12 cellular contexts compared by ENCODE assay signal in the genomic region with DNA sequence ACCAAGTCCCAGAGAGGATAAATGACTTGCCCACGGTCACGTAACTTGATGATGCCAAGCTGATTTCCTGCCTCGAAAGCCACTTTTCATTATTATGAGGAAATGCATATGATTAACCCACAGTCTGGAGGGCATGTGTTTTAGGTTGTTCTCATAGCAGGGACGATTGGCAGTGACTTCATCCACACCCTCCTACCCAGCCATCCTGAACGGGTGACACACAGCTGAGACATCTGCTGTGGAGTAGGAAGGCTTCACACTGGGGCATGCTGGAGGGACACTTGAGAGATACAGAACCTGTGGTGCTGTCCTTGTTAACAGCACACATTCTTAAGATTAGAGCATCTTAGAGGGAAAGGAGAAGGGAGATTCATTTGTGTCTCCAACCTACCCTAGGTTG.
DNase-seq lines count a peak whose midpoint lies in the region; ATAC-seq, FAIRE-seq and TF ChIP-seq lines count a peak whose summit lies in the region.
"Had no signal": no experiment of that assay in that cellular context is flagged by ENCODE, and none has a peak within 500 bp of the region (broad histone marks: within the 10 kb centered on the region; RNA-seq: fewer than 3 reads in every experiment).

No MANE protein-coding gene starts in this region.

- POLR2A ChIA-PET in activated naive CD8-positive, alpha-beta T cell treated with anti-CD3 and anti-CD28 coated beads, Interleukin-2, amount 10 ng/mL, durations not matched to agents 7 days and 5 days (lab: Charles Lee), result no interaction called here

- no peaks in the 10 kb centered on the region for H3K27me3 ChIP-seq in pancreas
- H3K27me3 ChIP-seq: dorsolateral prefrontal cortex had no signal

- ATAC-seq in activated naive CD8-positive, alpha-beta T cell treated with anti-CD3 and anti-CD28 coated beads, Interleukin-2, amount 10 ng/mL, durations not matched to agents 7 days and 5 days (ENCODE audit: low read depth), result peak; percentile 30
- peak; percentile 99 for ATAC-seq in stimulated activated effector memory CD8-positive, alpha-beta T cell treated with anti-CD3 and anti-CD28 coated beads, Interleukin-12 subunit alpha, Interleukin-12 subunit beta, amount 100 ng/mL, for 72 hours
- ATAC-seq in pancreas (no peak), HG02798 (IDR thresholded peaks at IDR 0.05; ENCODE audit: poor library complexity, unreplicated experiment) (no peak)

- no peaks in the 10 kb centered on the region for H3K9me3 Mint-ChIP-seq in activated naive CD8-positive, alpha-beta T cell treated with anti-CD3 and anti-CD28 coated beads, Interleukin-2, amount 10 ng/mL, durations not matched to agents 7 days and 5 days
- H3K9me3 Mint-ChIP-seq in activated naive CD8-positive, alpha-beta T cell treated with anti-CD3 and anti-CD28 coated beads for 36 hours, result peaks cover 1% of the 10 kb centered on the region
- H3K9me3 Mint-ChIP-seq in dendritic cell treated with granulocyte-macrophage colony-stimulating factor and Interleukin-4, amounts not matched to agents 40 ng/mL and 50 ng/mL, for 4 days, result no peaks in the 10 kb centered on the region
- H3K9me3 Mint-ChIP-seq in stimulated activated effector memory CD8-positive, alpha-beta T cell treated with anti-CD3 and anti-CD28 coated beads, Interleukin-12 subunit alpha, Interleukin-12 subunit beta, amount 100 ng/mL, for 72 hours, result no peaks in the 10 kb centered on the region
- H3K9me3 Mint-ChIP-seq: T-cell had no signal

- FAIRE-seq in pancreas (lab: Jason Lieb, UNC), result no peak

- 78% methylated on average over 5 of the region's 5 CpGs for WGBS in pancreas, 2 donors

- H3K27me3 Mint-ChIP-seq in activated naive CD8-positive, alpha-beta T cell treated with anti-CD3 and anti-CD28 coated beads, Interleukin-2, amount 10 ng/mL, durations not matched to agents 7 days and 5 days, result no peaks in the 10 kb centered on the region
- no peaks in the 10 kb centered on the region for H3K27me3 Mint-ChIP-seq in activated naive CD8-positive, alpha-beta T cell treated with anti-CD3 and anti-CD28 coated beads for 36 hours
- H3K27me3 Mint-ChIP-seq in dendritic cell treated with granulocyte-macrophage colony-stimulating factor and Interleukin-4, amounts not matched to agents 40 ng/mL and 50 ng/mL, for 4 days, result no peaks in the 10 kb centered on the region
- H3K27me3 Mint-ChIP-seq: T-cell had no signal

- H3K4me1 Mint-ChIP-seq in activated naive CD8-positive, alpha-beta T cell treated with anti-CD3 and anti-CD28 coated beads, Interleukin-2, amount 10 ng/mL, durations not matched to agents 7 days and 5 days, result peaks cover 15% of the 10 kb centered on the region
- peaks cover 9% of the 10 kb centered on the region for H3K4me1 Mint-ChIP-seq in activated naive CD8-positive, alpha-beta T cell treated with anti-CD3 and anti-CD28 coated beads for 36 hours
- peaks cover 18% of the 10 kb centered on the region for H3K4me1 Mint-ChIP-seq in dendritic cell treated with granulocyte-macrophage colony-stimulating factor and Interleukin-4, amounts not matched to agents 40 ng/mL and 50 ng/mL, for 4 days (ENCODE audit: low read depth)
- H3K4me1 Mint-ChIP-seq in stimulated activated effector memory CD8-positive, alpha-beta T cell treated with anti-CD3 and anti-CD28 coated beads, Interleukin-12 subunit alpha, Interleukin-12 subunit beta, amount 100 ng/mL, for 72 hours, result peaks cover 30% of the 10 kb centered on the region

- H3K4me1 ChIP-seq in pancreas, result no peaks in the 10 kb centered on the region

- no peak overlapping the region for H3K4me3 Mint-ChIP-seq in activated naive CD8-positive, alpha-beta T cell treated with anti-CD3 and anti-CD28 coated beads, Interleukin-2, amount 10 ng/mL, durations not matched to agents 7 days and 5 days
- H3K4me3 Mint-ChIP-seq in activated naive CD8-positive, alpha-beta T cell treated with anti-CD3 and anti-CD28 coated beads for 36 hours, result no peak overlapping the region
- H3K4me3 Mint-ChIP-seq in dendritic cell treated with granulocyte-macrophage colony-stimulating factor and Interleukin-4, amounts not matched to agents 40 ng/mL and 50 ng/mL, for 4 days, result no peak overlapping the region
- peak overlapping the region; percentile 15 for H3K4me3 Mint-ChIP-seq in stimulated activated effector memory CD8-positive, alpha-beta T cell treated with anti-CD3 and anti-CD28 coated beads, Interleukin-12 subunit alpha, Interleukin-12 subunit beta, amount 100 ng/mL, for 72 hours
- H3K4me3 Mint-ChIP-seq: CD8-positive, alpha-beta memory T cell; T-cell had no signal

- no peak for DNase-seq in activated naive CD8-positive, alpha-beta T cell treated with anti-CD3 and anti-CD28 coated beads, Interleukin-2, amount 10 ng/mL, durations not matched to agents 7 days and 5 days
- DNase-seq in activated naive CD8-positive, alpha-beta T cell treated with anti-CD3 and anti-CD28 coated beads for 36 hours, result no peak
- DNase-seq in NCI-H1694 (lab: John Stamatoyannopoulos, UW), result peak; percentile 51
- DNase-seq in stimulated activated effector memory CD8-positive, alpha-beta T cell treated with anti-CD3 and anti-CD28 coated beads, Interleukin-12 subunit alpha, Interleukin-12 subunit beta, amount 100 ng/mL, for 72 hours (ENCODE audit: low spot score in 2 of 2), result no peak
- DNase-seq in pancreas, result no peak
- no peak for DNase-seq in NCI-H345 treated with DMSO at 0.1 percent for 48 hours (lab: John Stamatoyannopoulos, UW; ENCODE audit: unreplicated experiment)
- DNase-seq: CD8-positive, alpha-beta memory T cell; NCI-H526 treated with DMSO at 0.1 percent for 48 hours had no signal

- no peak overlapping the region for H3K27ac Mint-ChIP-seq in activated naive CD8-positive, alpha-beta T cell treated with anti-CD3 and anti-CD28 coated beads, Interleukin-2, amount 10 ng/mL, durations not matched to agents 7 days and 5 days
- no peak overlapping the region for H3K27ac Mint-ChIP-seq in activated naive CD8-positive, alpha-beta T cell treated with anti-CD3 and anti-CD28 coated beads for 36 hours
- peak overlapping the region; percentile 59 for H3K27ac Mint-ChIP-seq in dendritic cell treated with granulocyte-macrophage colony-stimulating factor and Interleukin-4, amounts not matched to agents 40 ng/mL and 50 ng/mL, for 4 days
- H3K27ac Mint-ChIP-seq in stimulated activated effector memory CD8-positive, alpha-beta T cell treated with anti-CD3 and anti-CD28 coated beads, Interleukin-12 subunit alpha, Interleukin-12 subunit beta, amount 100 ng/mL, for 72 hours, result peak overlapping the region; percentile 70

- intact Hi-C loops in dendritic cell treated with granulocyte-macrophage colony-stimulating factor and Interleukin-4, amounts not matched to agents 40 ng/mL and 50 ng/mL, for 4 days (cut with micrococcal nuclease), result no loop called here
- intact Hi-C loops in pancreas (cut with DNase I), result no loop called here

- H3K27ac ChIP-seq in pancreas, result no peak overlapping the region

- no peaks in the 10 kb centered on the region for H3K36me3 Mint-ChIP-seq in activated naive CD8-positive, alpha-beta T cell treated with anti-CD3 and anti-CD28 coated beads, Interleukin-2, amount 10 ng/mL, durations not matched to agents 7 days and 5 days
- no peaks in the 10 kb centered on the region for H3K36me3 Mint-ChIP-seq in activated naive CD8-positive, alpha-beta T cell treated with anti-CD3 and anti-CD28 coated beads for 36 hours
- H3K36me3 Mint-ChIP-seq in dendritic cell treated with granulocyte-macrophage colony-stimulating factor and Interleukin-4, amounts not matched to agents 40 ng/mL and 50 ng/mL, for 4 days (ENCODE audit: low read depth), result no peaks in the 10 kb centered on the region
- no peaks in the 10 kb centered on the region for H3K36me3 Mint-ChIP-seq in stimulated activated effector memory CD8-positive, alpha-beta T cell treated with anti-CD3 and anti-CD28 coated beads, Interleukin-12 subunit alpha, Interleukin-12 subunit beta, amount 100 ng/mL, for 72 hours
- H3K36me3 Mint-ChIP-seq: CD8-positive, alpha-beta memory T cell; T-cell had no signal

- no peaks in the 10 kb centered on the region for H3K36me3 ChIP-seq in pancreas

- no peaks in the 10 kb centered on the region for H3K9me3 ChIP-seq in pancreas

- no peak for TF ChIP-seq CTCF in pancreas (IDR thresholded peaks at IDR 0.05)

- no peak overlapping the region for H3K4me3 ChIP-seq in pancreas
- H3K4me3 ChIP-seq: dorsolateral prefrontal cortex had no signal

Comparison
In these comparisons a context has a peak if more than half of its experiments do, and no peak if none do; other contexts are left out.
1. ATAC-seq: peak in activated naive CD8-positive, alpha-beta T cell treated with anti-CD3 and anti-CD28 coated beads, Interleukin-2, amount 10 ng/mL, durations not matched to agents 7 days and 5 days (single experiment) and stimulated activated effector memory CD8-positive, alpha-beta T cell treated with anti-CD3 and anti-CD28 coated beads, Interleukin-12 subunit alpha, Interleukin-12 subunit beta, amount 100 ng/mL, for 72 hours (single experiment); none in pancreas (0 of 4) and HG02798 (single experiment).
2. H3K27ac Mint-ChIP-seq: peak in dendritic cell treated with granulocyte-macrophage colony-stimulating factor and Interleukin-4, amounts not matched to agents 40 ng/mL and 50 ng/mL, for 4 days (single experiment) and stimulated activated effector memory CD8-positive, alpha-beta T cell treated with anti-CD3 and anti-CD28 coated beads, Interleukin-12 subunit alpha, Interleukin-12 subunit beta, amount 100 ng/mL, for 72 hours (single experiment); none in activated naive CD8-positive, alpha-beta T cell treated with anti-CD3 and anti-CD28 coated beads, Interleukin-2, amount 10 ng/mL, durations not matched to agents 7 days and 5 days (single experiment) and activated naive CD8-positive, alpha-beta T cell treated with anti-CD3 and anti-CD28 coated beads for 36 hours (single experiment).